Comparison of ENCODE assay signal across 1 cellular context in genomic region chr3:106176734-106177133, GRCh38.
TF ChIP-seq lines count a peak whose summit lies in the region.

No MANE protein-coding gene starts in this region.

TF ChIP-seq in SK-N-SH treated with all-trans-retinoic acid at 6 μM for 48 hours, 23 proteins besides CTCF, POLR2A, EP300 and RAD21 (continued from another document):
- TF ChIP-seq ZNF8 (CRISPR knock-in tag; IDR thresholded peaks at IDR 0.05) (no peak), SNAI2 (CRISPR knock-in tag; IDR thresholded peaks at IDR 0.05) (no peak)
